ENCODE assay signal across 11 cellular contexts in the genomic region with DNA sequence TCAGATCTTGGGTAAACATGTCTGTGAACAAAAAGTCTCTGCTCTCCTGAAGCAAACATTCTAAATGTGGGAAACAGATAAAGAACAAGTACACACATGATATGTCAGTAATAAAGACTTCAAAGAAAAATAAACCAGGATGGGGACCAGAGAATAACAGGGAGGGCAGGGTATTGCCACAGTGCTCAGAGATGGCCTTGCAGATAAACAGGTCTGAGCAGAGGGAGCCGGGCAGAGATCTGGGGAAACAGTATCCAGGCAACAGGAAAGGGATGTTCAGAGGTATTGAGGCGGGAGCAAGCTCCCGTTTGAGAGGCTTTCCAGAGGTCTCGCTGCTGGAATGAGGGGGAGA. TPM values are rescaled to one million over a fixed set of nuclear protein-coding genes. Genes with fewer than 3 reads are reported as not detected.
DNase-seq lines count a peak whose midpoint lies in the region; ATAC-seq and TF ChIP-seq lines count a peak whose summit lies in the region.
"Had no signal": no experiment of that assay in that cellular context is flagged by ENCODE, and none has a peak within 500 bp of the region (broad histone marks: within the 10 kb centered on the region; RNA-seq: fewer than 3 reads in every experiment).

No MANE protein-coding gene starts in this region.

- peaks cover 36% of the 10 kb centered on the region for H3K4me1 Mint-ChIP-seq in GM23338
- H3K4me1 Mint-ChIP-seq in neural progenitor cell: peaks cover 35% of the 10 kb centered on the region

- H3K4me3 ChIP-seq in GM23338 (peak overlapping the region; percentile 93), dorsolateral prefrontal cortex (peak overlapping the region in 52 of 59 donors; percentile 26 to 99 (median 93)), neural progenitor cell (no peak overlapping the region)

- no peak overlapping the region for H3K27ac ChIP-seq in GM23338 (ENCODE audit: low read depth)
- H3K27ac ChIP-seq in RWPE1: 0 out of 2 replicates have a peak overlapping the region, but pooled peaks have one; percentile 10
- H3K27ac ChIP-seq in dorsolateral prefrontal cortex: peak overlapping the region in 9 of 59 donors; percentile 20 to 92 (median 31)
- H3K27ac ChIP-seq in neural progenitor cell: no peak overlapping the region
- H3K27ac ChIP-seq: left lung had no signal

- peak overlapping the region; percentile 96 for H3K4me2 ChIP-seq in GM23338
- H3K4me2 ChIP-seq in neural progenitor cell: peak overlapping the region; percentile 94

- TF ChIP-seq CTCF in GM23338 (conservative IDR thresholded peaks at IDR 0.05; ENCODE audit: low read depth in 2 of 2) (no peak), RWPE1 (conservative IDR thresholded peaks at IDR 0.05; ENCODE audit: low read depth) (no peak), dorsolateral prefrontal cortex (IDR thresholded peaks at IDR 0.05 in 54 of 56, conservative IDR thresholded peaks at IDR 0.05 in 2 of 56; ENCODE audit: low read depth in 1 of 56, partially characterized antibody in 56 of 56) (no peak), neural progenitor cell (IDR thresholded peaks at IDR 0.05) (no peak)

- POLR2A ChIA-PET in RWPE1 (lab: Yijun Ruan, JAX; ENCODE audit: low non-redundant PET): no interaction called here

- no peaks in the 10 kb centered on the region for H3K9me3 ChIP-seq in neural progenitor cell (ENCODE audit: low read depth)
- H3K9me3 ChIP-seq: left lung, MG63 had no signal

- H3K36me3 ChIP-seq in GM23338 (ENCODE audit: insufficient read depth): no peaks in the 10 kb centered on the region; the same call in 1 of the 2 replicates
- H3K36me3 ChIP-seq in neural progenitor cell: no peaks in the 10 kb centered on the region

- H3K4me3 Mint-ChIP-seq in GM23338 (peak overlapping the region; percentile 93), neural progenitor cell (peak overlapping the region; percentile 91)

- H3F3A ChIP-seq in GM23338 (replicated peaks; ENCODE audit: low read depth) (no peaks in the 10 kb centered on the region), neural progenitor cell (ENCODE audit: low read depth) (no peaks in the 10 kb centered on the region)

- peaks cover 21% of the 10 kb centered on the region for H4K20me1 ChIP-seq in GM23338 (replicated peaks; ENCODE audit: insufficient read depth)
- H4K20me1 ChIP-seq in neural progenitor cell (ENCODE audit: low read depth): no peaks in the 10 kb centered on the region

- 0 out of 2 replicates have a peak, but pooled peaks cover 4% of the 10 kb centered on the region for H3K9me2 ChIP-seq in GM23338 (ENCODE audit: insufficient read depth)

- ATAC-seq in GM23338: no peak
- ATAC-seq in GM21576 (IDR thresholded peaks at IDR 0.05; ENCODE audit: unreplicated experiment): no peak
- no peak for ATAC-seq in GM18505 (IDR thresholded peaks at IDR 0.05; ENCODE audit: unreplicated experiment)
- ATAC-seq in Right ventricle myocardium superior (ENCODE audit: poor library complexity): no peak
- ATAC-seq: left lung had no signal

- peaks cover 18% of the 10 kb centered on the region for H3K4me1 ChIP-seq in GM23338 (ENCODE audit: insufficient read depth)
- H3K4me1 ChIP-seq in neural progenitor cell: peaks cover 17% of the 10 kb centered on the region

- peak overlapping the region; percentile 39 for H3K9ac ChIP-seq in neural progenitor cell

- intact Hi-C loops in dorsolateral prefrontal cortex (cut with DNase I): loop anchor here in 1 of 2 donors (5.0 kb wide), 1 partner anchor 57 kb away; no protein-coding TSS in a partner anchor
- intact Hi-C loops in Right ventricle myocardium superior (cut with DNase I): loop anchor here (5.0 kb wide), 1 partner anchor 32 kb away; no protein-coding TSS in a partner anchor

- TF ChIP-seq POLR2A in GM18505 (IDR thresholded peaks at IDR 0.05; ENCODE audit: borderline replicate concordance, extremely low read depth, insufficient read depth, insufficient read length): no peak

- H3K79me2 ChIP-seq in GM23338 (replicated peaks; ENCODE audit: insufficient read depth) (peaks cover 49% of the 10 kb centered on the region), neural progenitor cell (ENCODE audit: low read depth) (peaks cover 30% of the 10 kb centered on the region)

- H3K36me3 Mint-ChIP-seq in GM23338 (ENCODE audit: low read depth) (peaks cover 35% of the 10 kb centered on the region), neural progenitor cell (peaks cover 14% of the 10 kb centered on the region)

- H3K9me3 Mint-ChIP-seq in GM23338 (no peaks in the 10 kb centered on the region; the same call in 1 of the 3 replicates), neural progenitor cell (no peaks in the 10 kb centered on the region)

- H3K27me3 Mint-ChIP-seq in GM23338 (ENCODE audit: insufficient read depth, low read depth, poor library complexity) (peaks cover 26% of the 10 kb centered on the region), neural progenitor cell (ENCODE audit: insufficient read depth, low read depth) (peaks cover 4% of the 10 kb centered on the region)

- H3K27me3 ChIP-seq in GM23338 (ENCODE audit: insufficient read depth): no peaks in the 10 kb centered on the region
- no peaks in the 10 kb centered on the region for H3K27me3 ChIP-seq in dorsolateral prefrontal cortex
- no peaks in the 10 kb centered on the region for H3K27me3 ChIP-seq in neural progenitor cell
- H3K27me3 ChIP-seq: left lung, MG63 had no signal

- H2AFZ ChIP-seq in GM23338 (no peak overlapping the region), neural progenitor cell (replicated peaks) (no peak overlapping the region)

- DNase-seq in GM23338 (ENCODE audit: low spot score): no peak
- no peak for DNase-seq in RWPE1 (ENCODE audit: low spot score)
- DNase-seq in dorsolateral prefrontal cortex: no peak
- no peak for DNase-seq in neural progenitor cell (ENCODE audit: low spot score)
- no peak for DNase-seq in dedifferentiated amniotic fluid mesenchymal stem cell (ENCODE audit: extremely low spot score)
- no peak for DNase-seq in Right ventricle myocardium superior
- DNase-seq: effector memory CD4-positive, alpha-beta T cell; left lung had no signal

- CTCF ChIA-PET in RWPE1 (lab: Yijun Ruan, JAX): interaction anchor here (3.6 kb wide), 1 partner anchor 14 kb away, joined by 14 read pairs; no protein-coding TSS in a partner anchor

- H3K27ac Mint-ChIP-seq in GM23338 (0 out of 2 replicates have a peak overlapping the region, but pooled peaks have one; percentile 41), neural progenitor cell (peak overlapping the region; percentile 21)

TF ChIP-seq in GM23338, 12 proteins besides CTCF, POLR2A, EP300 and RAD21 (continues in another document):
- TF ChIP-seq POLR2AphosphoS5 (IDR thresholded peaks at IDR 0.05; ENCODE audit: low read depth) (no peak), ZNF114 (CRISPR knock-in tag; IDR thresholded peaks at IDR 0.05) (no peak)

RNA-seq across cellular contexts. Expression of gene CCDC86, which starts 2.9 kb away (rescaled TPM):
- total RNA-seq in GM23338 (2014; rRNA removed; shearing (Covaris generic)): 81.8 and 98.5 TPM in 2 replicates
- 67.0 and 67.3 TPM in 2 replicates for polyA plus RNA-seq in GM23338 (2016; fragmentation: Nextera tagmentation; extraction: Ambion mirVana)
- total RNA-seq in dorsolateral prefrontal cortex (10 to 100 TPM; 10.3 to 21.3 (median 15.6) TPM), neural progenitor cell (ENCODE audit: low replicate concordance) (3.3 and 9.5 TPM in 2 replicates), Right ventricle myocardium superior (8.4 TPM)

RNA-seq across cellular contexts. Expression of gene PTGDR2, which starts 10.9 kb away (rescaled TPM):
- total RNA-seq in GM23338 (2014; rRNA removed; shearing (Covaris generic)): 0.24 and 0.35 TPM in 2 replicates
- polyA plus RNA-seq in GM23338 (2016; fragmentation: Nextera tagmentation; extraction: Ambion mirVana): 0.57 and 0.73 TPM in 2 replicates
- 1 to 10 TPM in 104 of 120 experiments, under 1 TPM in 16; 0.21 to 8.0 (median 2.2) TPM for total RNA-seq in dorsolateral prefrontal cortex
- 0.06 TPM in 1 of 2 replicates, not detected in the other for total RNA-seq in neural progenitor cell (ENCODE audit: low replicate concordance)
- total RNA-seq in Right ventricle myocardium superior: 3.0 TPM

RNA-seq across cellular contexts. Expression of gene ZP1, which starts 22.5 kb away (rescaled TPM):
- not detected in 2 replicates for total RNA-seq in GM23338 (2014; rRNA removed; shearing (Covaris generic))
- not detected in 2 replicates for polyA plus RNA-seq in GM23338 (2016; fragmentation: Nextera tagmentation; extraction: Ambion mirVana)
- total RNA-seq in dorsolateral prefrontal cortex: 1 to 10 TPM in 5 of 120 experiments, under 1 TPM in 27, not detected in 88; 0.26 to 1.4 (median 0.52) TPM
- total RNA-seq in neural progenitor cell (ENCODE audit: low replicate concordance): not detected in 2 replicates
- total RNA-seq in Right ventricle myocardium superior: not detected
- total RNA-seq: left lung had no signal

RNA-seq across cellular contexts. Expression of gene MS4A10, which starts 59.7 kb away (rescaled TPM):
- total RNA-seq in GM23338 (2014; rRNA removed; shearing (Covaris generic)): not detected in 2 replicates
- not detected in 2 replicates for polyA plus RNA-seq in GM23338 (2016; fragmentation: Nextera tagmentation; extraction: Ambion mirVana)
- under 1 TPM in 1 of 120 experiments, not detected in 119; 0.19 TPM for total RNA-seq in dorsolateral prefrontal cortex
- total RNA-seq in neural progenitor cell (ENCODE audit: low replicate concordance): not detected in 2 replicates
- not detected for total RNA-seq in Right ventricle myocardium superior
- total RNA-seq: left lung had no signal
